Comparison of ENCODE assay signal across 22 cellular contexts in the genomic region with DNA sequence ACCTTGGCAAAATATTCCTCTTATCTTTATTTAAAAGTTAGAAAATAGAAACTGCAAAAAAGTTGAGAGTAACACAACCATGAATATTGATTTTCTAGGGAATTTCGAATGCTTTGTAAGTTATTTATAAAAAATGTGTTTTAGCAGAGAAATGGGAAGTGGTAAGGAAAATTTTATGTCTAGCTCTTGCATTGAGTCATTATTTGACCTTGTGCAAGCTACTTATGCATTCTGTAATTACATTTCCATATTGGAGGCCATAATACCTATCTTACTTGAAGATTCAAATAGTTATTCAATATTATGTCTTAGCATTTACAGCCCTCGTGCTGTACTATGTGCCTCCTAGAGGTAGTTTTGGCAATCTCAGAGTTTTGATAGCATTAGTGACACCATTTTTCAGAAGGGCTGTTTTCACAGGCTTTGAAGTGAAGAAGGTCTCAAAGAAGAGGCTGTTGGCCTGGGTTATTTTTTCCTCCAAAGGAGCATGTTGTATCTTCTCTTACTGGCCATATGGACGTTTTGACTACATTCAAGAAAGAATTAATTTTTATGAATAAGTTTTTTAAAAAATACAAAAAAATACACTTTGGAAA.
"Had no signal": no experiment of that assay in that cellular context is flagged by ENCODE, and none has a peak within 500 bp of the region (broad histone marks: within the 10 kb centered on the region; RNA-seq: fewer than 3 reads in every experiment).

No MANE protein-coding gene starts in this region.

- ATAC-seq: activated CD4-positive, CD25-positive, alpha-beta regulatory T cell treated with anti-CD3 and anti-CD28 coated beads, Interleukin-2, amount 50 U/mL, for 24 hours; activated naive CD8-positive, alpha-beta T cell treated with anti-CD3 and anti-CD28 coated beads, Interleukin-2, amount 50 U/mL, for 24 hours; activated T-cell treated with anti-CD3 and anti-CD28 coated beads, Interleukin-2, amount 50 U/mL, for 4 hours; activated T-helper 17 cell treated with anti-CD3 and anti-CD28 coated beads, Interleukin-2, amount 50 U/mL, for 72 hours; esophagus mucosa; foreskin keratinocyte; heart left ventricle; left lung; right cardiac atrium had no signal

- H3K9me3 ChIP-seq: heart left ventricle, left lung, suprapubic skin, tibial artery had no signal

- H3K4me3 ChIP-seq: heart left ventricle, left lung, lung, suprapubic skin, tibial artery had no signal

- H3K36me3 ChIP-seq: heart left ventricle, left lung, suprapubic skin, tibial artery had no signal

- DNase-seq: activated CD4-positive, alpha-beta memory T cell treated with anti-CD3 and anti-CD28 coated beads for 36 hours; activated CD4-positive, alpha-beta T cell treated with anti-CD3 and anti-CD28 coated beads, Interleukin-2, amount 10 ng/mL, durations not matched to agents 24 days and 14 days; activated naive CD8-positive, alpha-beta T cell treated with anti-CD3 and anti-CD28 coated beads, Interleukin-2, amount 50 U/mL, for 24 hours; activated T-cell treated with anti-CD3 and anti-CD28 coated beads, Interleukin-2, amount 50 U/mL, for 4 hours; amygdala; caudate nucleus; foreskin keratinocyte; heart left ventricle; left lung; mesendoderm; posterior cingulate gyrus; right cardiac atrium; stimulated activated CD4-positive, alpha-beta T cell treated with anti-CD3 and anti-CD28 coated beads, Interleukin-15, amount 100 ng/mL, for 24 hours; stimulated activated CD4-positive, alpha-beta T cell treated with anti-CD3 and anti-CD28 coated beads, Interleukin-2, amount 100 ng/mL, for 24 hours; stimulated activated naive CD4-positive, alpha-beta T cell; tibial artery had no signal

- H3K27ac ChIP-seq: foreskin keratinocyte, heart left ventricle, left lung, suprapubic skin, tibial artery, VCaP had no signal

- H3K27me3 ChIP-seq: heart left ventricle, left lung, suprapubic skin, tibial artery had no signal
